15 cellular contexts compared by ENCODE assay signal in genomic region chr11:35654711-35655110, GRCh38. TPM values are rescaled to one million over a fixed set of nuclear protein-coding genes. Genes with fewer than 3 reads are reported as not detected.
"Had no signal": no experiment of that assay in that cellular context is flagged by ENCODE, and none has a peak within 500 bp of the region (broad histone marks: within the 10 kb centered on the region; RNA-seq: fewer than 3 reads in every experiment).

No MANE protein-coding gene starts in this region.

- H3K36me3 Mint-ChIP-seq: activated CD4-positive, alpha-beta memory T cell treated with anti-CD3 and anti-CD28 coated beads for 36 hours; activated naive CD8-positive, alpha-beta T cell treated with anti-CD3 and anti-CD28 coated beads for 36 hours; natural killer cell had no signal

- H3K27ac Mint-ChIP-seq: activated CD4-positive, alpha-beta memory T cell treated with anti-CD3 and anti-CD28 coated beads for 36 hours; activated naive CD8-positive, alpha-beta T cell treated with anti-CD3 and anti-CD28 coated beads for 36 hours; natural killer cell; stimulated activated naive CD8-positive, alpha-beta T cell treated with anti-CD3 and anti-CD28 coated beads, Interleukin-15, Interleukin-2, amounts not matched to agents 100 ng/mL and 50 ng/mL, for 24 hours; T-helper 1 cell treated with Interleukin-12 subunit alpha and Interleukin-12 subunit beta and Interleukin-4 antibody, amounts not matched to agents 30 μg/mL and 1 μg/mL, for 36 hours had no signal

- H3K4me3 Mint-ChIP-seq: activated CD4-positive, alpha-beta memory T cell treated with anti-CD3 and anti-CD28 coated beads for 36 hours; activated naive CD8-positive, alpha-beta T cell treated with anti-CD3 and anti-CD28 coated beads for 36 hours; natural killer cell; stimulated activated naive CD8-positive, alpha-beta T cell treated with anti-CD3 and anti-CD28 coated beads, Interleukin-15, Interleukin-2, amounts not matched to agents 100 ng/mL and 50 ng/mL, for 24 hours; T-helper 1 cell treated with Interleukin-12 subunit alpha and Interleukin-12 subunit beta and Interleukin-4 antibody, amounts not matched to agents 30 μg/mL and 1 μg/mL, for 36 hours had no signal

- H3K9me3 Mint-ChIP-seq: activated CD4-positive, alpha-beta memory T cell treated with anti-CD3 and anti-CD28 coated beads for 36 hours; activated naive CD8-positive, alpha-beta T cell treated with anti-CD3 and anti-CD28 coated beads for 36 hours; natural killer cell; stimulated activated naive CD8-positive, alpha-beta T cell treated with anti-CD3 and anti-CD28 coated beads, Interleukin-15, Interleukin-2, amounts not matched to agents 100 ng/mL and 50 ng/mL, for 24 hours; T-helper 1 cell treated with Interleukin-12 subunit alpha and Interleukin-12 subunit beta and Interleukin-4 antibody, amounts not matched to agents 30 μg/mL and 1 μg/mL, for 36 hours had no signal

- H3K27ac ChIP-seq: gastroesophageal sphincter, testis had no signal

- H3K36me3 ChIP-seq: gastroesophageal sphincter had no signal

- H3K4me3 ChIP-seq: gastroesophageal sphincter, lung, testis had no signal

- DNase-seq: activated CD4-positive, alpha-beta memory T cell treated with anti-CD3 and anti-CD28 coated beads for 36 hours; activated CD4-positive, CD25-positive, alpha-beta regulatory T cell treated with anti-CD3 and anti-CD28 coated beads, Interleukin-2, amount 50 U/mL, for 72 hours; activated gamma-delta T cell; activated naive CD8-positive, alpha-beta T cell treated with anti-CD3 and anti-CD28 coated beads for 36 hours; activated T-cell treated with anti-CD3 and anti-CD28 coated beads, Interleukin-2, amount 50 U/mL, for 48 hours; aorta; left cardiac atrium; natural killer cell; stimulated activated CD4-positive, alpha-beta T cell treated with anti-CD3 and anti-CD28 coated beads, Interleukin-15, amount 100 ng/mL, for 24 hours; stimulated activated CD4-positive, alpha-beta T cell treated with anti-CD3 and anti-CD28 coated beads, Interleukin-4, amount 100 ng/mL, for 24 hours; testis had no signal

- H3K27me3 ChIP-seq: testis had no signal

- H3K9me3 ChIP-seq: gastroesophageal sphincter, testis had no signal

- H3K4me1 Mint-ChIP-seq: activated naive CD8-positive, alpha-beta T cell treated with anti-CD3 and anti-CD28 coated beads for 36 hours; natural killer cell had no signal

- H3K4me1 ChIP-seq: gastroesophageal sphincter, testis had no signal

- ATAC-seq: gastroesophageal sphincter, left cardiac atrium, natural killer cell had no signal

RNA-seq across cellular contexts. Expression of gene FJX1, which starts 36.5 kb away (rescaled TPM):
- total RNA-seq: natural killer cell had no signal
